Comparison of ENCODE assay signal across 8 cellular contexts in the genomic region with DNA sequence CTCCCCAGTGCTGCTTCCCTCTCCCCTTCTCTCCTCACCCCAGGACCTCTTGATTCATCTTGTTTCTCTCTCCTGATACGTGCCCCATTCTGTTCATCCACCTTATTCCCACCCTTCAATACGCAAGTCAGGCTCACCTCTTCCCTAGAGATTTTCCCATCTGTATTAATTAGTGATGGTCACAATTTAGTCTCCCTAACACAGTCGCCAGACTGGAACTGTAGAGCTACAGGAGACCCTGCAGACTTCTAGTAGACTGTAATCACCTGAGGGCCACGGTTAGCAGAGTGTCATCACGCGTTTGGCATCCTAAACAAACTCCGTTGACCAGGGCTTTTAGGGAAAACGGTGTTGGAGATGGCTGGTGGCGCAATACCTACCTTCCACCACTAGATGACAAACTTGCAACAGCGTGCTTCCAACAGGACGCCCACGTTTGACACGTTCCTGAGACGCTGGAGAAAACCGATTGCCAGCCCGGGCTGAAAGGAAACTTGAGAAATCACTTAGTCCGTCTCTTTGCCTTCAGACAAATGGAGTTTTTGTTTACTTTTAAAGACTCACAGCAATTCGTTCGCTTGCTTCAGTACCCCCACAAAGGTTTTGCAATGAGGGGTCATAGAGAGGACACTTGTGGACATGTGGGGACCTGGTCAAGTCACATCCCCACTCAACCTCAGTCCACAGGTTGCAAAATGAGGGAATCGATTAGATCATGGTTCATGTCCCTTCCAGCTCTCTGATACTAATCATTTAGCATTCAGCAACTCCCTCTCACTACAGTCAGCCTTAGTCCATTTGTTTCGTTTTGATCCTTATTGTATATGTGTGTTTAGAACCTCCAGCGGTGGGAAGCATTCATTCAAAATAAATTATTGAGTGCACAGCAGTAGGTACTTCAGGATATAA. TPM values are rescaled to one million over a fixed set of nuclear protein-coding genes. Genes with fewer than 3 reads are reported as not detected.
DNase-seq lines count a peak whose midpoint lies in the region; ATAC-seq and TF ChIP-seq lines count a peak whose summit lies in the region.

No MANE protein-coding gene starts in this region.

- DNase-seq in AG20443 (ENCODE audit: low spot score) = peak; percentile 90
- DNase-seq in GM20000 (ENCODE audit: low spot score) = peak; percentile 84
- DNase-seq in MV-4-11 (lab: John Stamatoyannopoulos, UW) = peak; percentile 83
- DNase-seq in SJCRH30 = peak; percentile 90 to 96
- DNase-seq in activated gamma-delta T cell treated with anti-CD3 and anti-CD28 coated beads, Interleukin-2, amount 50 U/mL, for 16 hours (ENCODE audit: low read depth) = peak; percentile 49
- peak; percentile 50 to 76 for DNase-seq in foreskin keratinocyte
- DNase-seq in non-pigmented ciliary epithelial cell (ENCODE audit: low read depth) = peak; percentile 95

- peak overlapping the region in 3 of 5 donors; percentile 11 to 23 (median 11) for H3K9ac ChIP-seq in subcutaneous abdominal adipose tissue (ENCODE audit: low read length in 5 of 5)

- H3K36me3 ChIP-seq in SJCRH30 (no peaks in the 10 kb centered on the region), subcutaneous abdominal adipose tissue (ENCODE audit: control insufficient read depth in 5 of 5, insufficient read depth in 5 of 5, low read length in 5 of 5) (no peaks in the 10 kb centered on the region)

- H3K9me3 ChIP-seq in SJCRH30 (replicated peaks) = no peaks in the 10 kb centered on the region
- H3K9me3 ChIP-seq in subcutaneous abdominal adipose tissue (ENCODE audit: control insufficient read depth in 5 of 5, low read length in 5 of 5) = no peaks in the 10 kb centered on the region

- H3K27me3 ChIP-seq in SJCRH30 = no peaks in the 10 kb centered on the region
- peaks cover 7% of the 10 kb centered on the region for H3K27me3 ChIP-seq in foreskin keratinocyte
- H3K27me3 ChIP-seq in subcutaneous abdominal adipose tissue (ENCODE audit: control insufficient read depth in 5 of 5, insufficient read depth in 4 of 5, low read length in 5 of 5) = no peaks in the 10 kb centered on the region

- peak overlapping the region; percentile 48 for H3K4me3 ChIP-seq in SJCRH30
- peak overlapping the region in 4 of 5 donors; percentile 42 to 64 (median 47) for H3K4me3 ChIP-seq in subcutaneous abdominal adipose tissue (ENCODE audit: low read depth in 1 of 5, low read length in 5 of 5)

- TF ChIP-seq CTCF in GM20000 (IDR thresholded peaks at IDR 0.05; ENCODE audit: extremely low read depth, missing control alignments) = peak; percentile 99
- TF ChIP-seq CTCF in foreskin keratinocyte (conservative IDR thresholded peaks at IDR 0.05) = peak; percentile 99

- H3K27ac ChIP-seq in SJCRH30 (peak overlapping the region; percentile 13; the same call in 1 of the 2 replicates), foreskin keratinocyte (no peak overlapping the region), subcutaneous abdominal adipose tissue (ENCODE audit: low read depth, low read length) (peak overlapping the region; percentile 35)

- peaks cover 14% of the 10 kb centered on the region for H3K4me1 ChIP-seq in SJCRH30
- peaks cover 11% of the 10 kb centered on the region for H3K4me1 ChIP-seq in foreskin keratinocyte
- peaks cover 11 to 32% (median 19%) of the 10 kb centered on the region in 5 donors for H3K4me1 ChIP-seq in subcutaneous abdominal adipose tissue (ENCODE audit: control insufficient read depth in 5 of 5, insufficient read depth in 5 of 5, low read length in 5 of 5)

- peak; percentile 80 for ATAC-seq in foreskin keratinocyte

RNA-seq across cellular contexts. Expression of a gene that starts 20.6 kb away (rescaled TPM):
- total RNA-seq in SJCRH30 (2014; rRNA removed; shearing (Covaris generic)) = 58.4 and 61.9 TPM in 2 replicates
- not detected in 2 replicates for total RNA-seq in foreskin keratinocyte
- not detected in 2 replicates for polyA plus RNA-seq in foreskin keratinocyte

RNA-seq across cellular contexts. Expression of a gene that starts 23.8 kb away (rescaled TPM):
- 28.0 and 28.9 TPM in 2 replicates for total RNA-seq in SJCRH30 (2014; rRNA removed; shearing (Covaris generic))
- 0.04 and 0.20 TPM in 2 replicates for total RNA-seq in foreskin keratinocyte
- 0.01 TPM in 1 of 2 replicates, not detected in the other for polyA plus RNA-seq in foreskin keratinocyte

RNA-seq across cellular contexts. Expression of a gene that starts 40.7 kb away (rescaled TPM):
- total RNA-seq in SJCRH30 (2014; rRNA removed; shearing (Covaris generic)) = 163 and 205 TPM in 2 replicates
- total RNA-seq in foreskin keratinocyte = 85.7 and 86.5 TPM in 2 replicates
- polyA plus RNA-seq in foreskin keratinocyte = 30.0 and 33.6 TPM in 2 replicates

Comparison
In these comparisons a context has a peak if more than half of its experiments do, and no peak if none do; other contexts are left out.
1. RNA of a gene that starts 20.6 kb away (total RNA-seq): 58.4 to 61.9 TPM in SJCRH30; not detected in foreskin keratinocyte; every median in the first group is over 10 times any median in the second.
2. RNA of a gene that starts 23.8 kb away (total RNA-seq): 28.0 to 28.9 TPM in SJCRH30; 0.04 to 0.20 TPM in foreskin keratinocyte; every median in the first group is over 10 times any median in the second.
3. Peak in every context shown above with its lines, with median percentiles within 50 percentile points of each other: DNase-seq.